In the genomic region with DNA sequence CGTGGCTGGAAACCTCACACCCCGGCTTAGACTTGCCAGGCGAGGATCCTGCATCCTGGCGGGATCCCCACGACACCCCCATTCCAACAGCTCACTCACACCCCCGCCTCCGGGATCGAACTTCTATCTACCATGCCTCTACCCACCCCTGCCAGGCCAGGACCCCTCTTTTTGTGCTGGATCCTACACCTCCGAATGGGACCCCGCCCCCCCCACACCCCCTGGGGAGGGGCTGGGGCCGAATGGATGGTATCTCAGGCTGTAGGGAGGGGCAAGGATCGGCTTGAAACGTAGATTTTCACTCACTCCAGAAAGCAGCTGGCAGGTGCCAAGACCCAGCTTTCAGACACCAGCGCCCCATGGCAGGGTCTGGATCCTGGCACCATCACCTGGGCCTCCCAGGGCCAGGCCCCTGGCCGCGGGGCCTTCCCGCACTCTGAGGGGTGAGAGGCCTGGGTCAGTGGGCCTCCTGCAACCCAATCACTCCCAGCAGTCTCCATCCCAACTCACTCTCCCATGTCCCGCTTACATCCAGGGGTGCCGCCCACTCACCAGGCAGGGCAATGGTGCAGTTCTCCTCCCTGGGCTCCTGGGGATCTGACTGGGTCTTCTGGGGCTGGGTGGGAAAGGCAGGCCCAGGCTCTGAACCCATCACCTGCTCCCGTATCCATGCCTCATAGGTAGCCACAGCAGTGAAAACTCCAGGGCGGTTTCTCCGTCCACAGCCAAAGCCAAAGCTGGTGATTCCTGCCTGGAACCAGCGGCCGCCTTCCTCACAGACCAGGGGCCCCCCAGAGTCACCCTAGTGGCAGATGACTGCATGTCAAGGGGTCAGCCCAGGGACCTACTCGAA, we compare ENCODE assay signal across 9 cellular contexts. TPM values are rescaled to one million over a fixed set of nuclear protein-coding genes. Genes with fewer than 3 reads are reported as not detected.
DNase-seq lines count a peak whose midpoint lies in the region; ATAC-seq, FAIRE-seq and TF ChIP-seq lines count a peak whose summit lies in the region.
"Had no signal": no experiment of that assay in that cellular context is flagged by ENCODE, and none has a peak within 500 bp of the region (broad histone marks: within the 10 kb centered on the region; RNA-seq: fewer than 3 reads in every experiment).

No MANE protein-coding gene starts in this region.

- no TSS peak for BruUV-seq in HepG2 (replicated peaks; lab: Mats Ljungman, UMichigan)

- H2AFZ ChIP-seq in HepG2 (ENCODE audit: low read length): no peak overlapping the region

- H3K4me3 ChIP-seq in HepG2 (replicated peaks in 1 of 3; ENCODE audit: insufficient read depth in 1 of 3, low read depth in 2 of 3, low read length in 3 of 3): peak overlapping the region in 1 of 3 experiments; percentile 74; a peak in 2 of 6 replicates
- peak overlapping the region; percentile 54 for H3K4me3 ChIP-seq in suprapubic skin

- H3K27ac ChIP-seq in HepG2 (ENCODE audit: extremely low read length, insufficient read depth, low read length): no peak overlapping the region
- peak overlapping the region; percentile 80 for H3K27ac ChIP-seq in suprapubic skin

- peak overlapping the region; percentile 67 for H3K27ac Mint-ChIP-seq in activated CD4-positive, alpha-beta T cell treated with anti-CD3 and anti-CD28 coated beads, Interleukin-2, amount 10 ng/mL, durations not matched to agents 24 days and 14 days
- peak overlapping the region; percentile 61 for H3K27ac Mint-ChIP-seq in activated T-helper 17 cell treated with anti-CD3 and anti-CD28 coated beads, Interleukin-2, amount 50 U/mL, for 72 hours

- H3K4me1 ChIP-seq in HepG2 (ENCODE audit: insufficient read depth, low read length): peaks cover 62% of the 10 kb centered on the region
- H3K4me1 ChIP-seq in suprapubic skin: peaks cover 46% of the 10 kb centered on the region

- peak overlapping the region; percentile 53 for H3K4me3 Mint-ChIP-seq in activated CD4-positive, alpha-beta T cell treated with anti-CD3 and anti-CD28 coated beads, Interleukin-2, amount 10 ng/mL, durations not matched to agents 24 days and 14 days
- peak overlapping the region; percentile 67 for H3K4me3 Mint-ChIP-seq in activated T-helper 17 cell treated with anti-CD3 and anti-CD28 coated beads, Interleukin-2, amount 50 U/mL, for 72 hours

- TF ChIP-seq RAD21 in HepG2 (CRISPR knock-in tag; IDR thresholded peaks at IDR 0.05): no peak

- no peak for DNase-seq in activated CD4-positive, alpha-beta T cell treated with anti-CD3 and anti-CD28 coated beads, Interleukin-2, amount 10 ng/mL, durations not matched to agents 24 days and 14 days
- no peak for DNase-seq in activated CD4-positive, alpha-beta T cell treated with anti-CD3 and anti-CD28 coated beads, Interleukin-2, amount 50 U/mL, for 1 hour
- DNase-seq in HepG2 (ENCODE audit: low spot score): no peak
- no peak for DNase-seq in suprapubic skin (ENCODE audit: low spot score in 2 of 2)
- DNase-seq in HCEC 1CT: no peak
- no peak for DNase-seq in CD1c-positive myeloid dendritic cell (ENCODE audit: extremely low spot score)

- ATAC-seq in activated T-helper 17 cell treated with anti-CD3 and anti-CD28 coated beads, Interleukin-2, amount 50 U/mL, for 72 hours (replicated peaks): no peak
- ATAC-seq in HepG2 (no peak), GM19395 (IDR thresholded peaks at IDR 0.05; ENCODE audit: unreplicated experiment) (no peak)

- no peaks in the 10 kb centered on the region for H3K79me2 ChIP-seq in HepG2 (ENCODE audit: insufficient read depth, low read length)

- H3K4me1 Mint-ChIP-seq in activated CD4-positive, alpha-beta T cell treated with anti-CD3 and anti-CD28 coated beads, Interleukin-2, amount 10 ng/mL, durations not matched to agents 24 days and 14 days: peaks cover 10% of the 10 kb centered on the region
- H3K4me1 Mint-ChIP-seq in activated T-helper 17 cell treated with anti-CD3 and anti-CD28 coated beads, Interleukin-2, amount 50 U/mL, for 72 hours: peaks cover 7% of the 10 kb centered on the region

- H3K4me2 ChIP-seq in HepG2 (ENCODE audit: low read depth, low read length): peak overlapping the region; percentile 80

- CTCF ChIA-PET in HepG2 (lab: Yijun Ruan, JAX; ENCODE audit: low intra/inter-chr PET ratio, low total read pairs): interaction anchor here (1.2 to 1.9 kb wide), 2 partner anchors 38 to 118 kb away, joined by 3 to 9 read pairs; no protein-coding TSS in a partner anchor

- H3K9me3 Mint-ChIP-seq in activated CD4-positive, alpha-beta T cell treated with anti-CD3 and anti-CD28 coated beads, Interleukin-2, amount 10 ng/mL, durations not matched to agents 24 days and 14 days: no peaks in the 10 kb centered on the region
- no peaks in the 10 kb centered on the region for H3K9me3 Mint-ChIP-seq in activated T-helper 17 cell treated with anti-CD3 and anti-CD28 coated beads, Interleukin-2, amount 50 U/mL, for 72 hours
- H3K9me3 Mint-ChIP-seq: activated naive CD4-positive, alpha-beta T cell treated with anti-CD3 and anti-CD28 coated beads, Interleukin-2, amount 50 U/mL, for 72 hours had no signal

- 74% methylated on average over 21 of the region's 25 CpGs for WGBS in HepG2 (ENCODE audit: low lambda C conversion rate)
- WGBS in suprapubic skin: 86% methylated on average over 15 of the region's 25 CpGs

- no peak for FAIRE-seq in HepG2 (lab: Jason Lieb, UNC)

- H3K36me3 ChIP-seq in HepG2 (replicated peaks in 1 of 2; ENCODE audit: control insufficient read depth in 1 of 2, insufficient read depth in 2 of 2, low read length in 2 of 2): no peaks in the 10 kb centered on the region
- no peaks in the 10 kb centered on the region for H3K36me3 ChIP-seq in suprapubic skin

- H4K20me1 ChIP-seq in HepG2 (ENCODE audit: insufficient read depth, low read length): no peaks in the 10 kb centered on the region

- peaks cover 4% of the 10 kb centered on the region for H3K27me3 Mint-ChIP-seq in activated CD4-positive, alpha-beta T cell treated with anti-CD3 and anti-CD28 coated beads, Interleukin-2, amount 10 ng/mL, durations not matched to agents 24 days and 14 days
- no peaks in the 10 kb centered on the region for H3K27me3 Mint-ChIP-seq in activated T-helper 17 cell treated with anti-CD3 and anti-CD28 coated beads, Interleukin-2, amount 50 U/mL, for 72 hours

- TF ChIP-seq POLR2A in HepG2 (IDR thresholded peaks at IDR 0.05; ENCODE audit: insufficient read depth in 1 of 2, low read depth in 2 of 2, low read length in 2 of 2) (no peak), suprapubic skin (IDR thresholded peaks at IDR 0.05) (no peak)

- TF ChIP-seq CTCF in HepG2 (CRISPR knock-in tag; IDR thresholded peaks at IDR 0.05): peak; percentile 12; the same call in 1 of the 2 replicates
- no peak for TF ChIP-seq CTCF in suprapubic skin (IDR thresholded peaks at IDR 0.05)

- TF ChIP-seq EP300 in HepG2 (IDR thresholded peaks at IDR 0.05; ENCODE audit: low read depth in 2 of 2, low read length in 2 of 2) (no peak), HepG2 (CRISPR knock-in tag; IDR thresholded peaks at IDR 0.05; ENCODE audit: borderline replicate concordance) (no peak), suprapubic skin (IDR thresholded peaks at IDR 0.05) (no peak)

- H3K9ac ChIP-seq in HepG2 (ENCODE audit: insufficient read depth, low read depth, low read length): peak overlapping the region; percentile 66; the same call in 1 of the 2 replicates

- intact Hi-C loops in activated CD4-positive, alpha-beta T cell treated with anti-CD3 and anti-CD28 coated beads, Interleukin-2, amount 10 ng/mL, durations not matched to agents 24 days and 14 days (cut with micrococcal nuclease): loop anchor here (5.0 kb wide), 2 partner anchors 36 to 146 kb away; partner anchors contain the start of gene BCKDK
- intact Hi-C loops in HepG2 (cut with micrococcal nuclease; ENCODE audit: unreplicated experiment): loop anchor here (2.0 to 10.0 kb wide), 3 partner anchors 38 to 188 kb away; partner anchors contain the start of gene SETD1A

- POLR2A ChIA-PET in HepG2 (lab: Yijun Ruan, JAX): interaction anchor here (0.6 to 11.4 kb wide), 19 partner anchors 9 to 365 kb away, joined by 3 to 275 read pairs (median 11); partner anchors contain the start of genes ARMC5, FUS, HSD3B7 and KAT8

- H3K27me3 ChIP-seq in HepG2 (ENCODE audit: control insufficient read depth in 1 of 2, insufficient read depth in 2 of 2, low read length in 2 of 2) (peaks cover 0 to 23% of the 10 kb centered on the region in 2 experiments; a peak in 4 of 5 replicates), suprapubic skin (peaks cover 2% of the 10 kb centered on the region)

- no peaks in the 10 kb centered on the region for H3K36me3 Mint-ChIP-seq in activated CD4-positive, alpha-beta T cell treated with anti-CD3 and anti-CD28 coated beads, Interleukin-2, amount 10 ng/mL, durations not matched to agents 24 days and 14 days (ENCODE audit: low read depth)
- H3K36me3 Mint-ChIP-seq in activated T-helper 17 cell treated with anti-CD3 and anti-CD28 coated beads, Interleukin-2, amount 50 U/mL, for 72 hours (ENCODE audit: low read depth): no peaks in the 10 kb centered on the region
- H3K36me3 Mint-ChIP-seq: activated naive CD4-positive, alpha-beta T cell treated with anti-CD3 and anti-CD28 coated beads, Interleukin-2, amount 50 U/mL, for 72 hours had no signal

- in situ Hi-C loops in HepG2 (cut with HindIII; ENCODE audit: extremely low pct_ligation_motif_present, low pct_unique_long_range_greater_than_20kb): no loop called here

- no peaks in the 10 kb centered on the region for H3K9me3 ChIP-seq in HepG2 (ENCODE audit: low read length)
- no peaks in the 10 kb centered on the region for H3K9me3 ChIP-seq in suprapubic skin

RNA-seq across cellular contexts. Expression of gene PRSS36, which starts 6.6 kb away (rescaled TPM):
- total RNA-seq in activated CD4-positive, alpha-beta T cell treated with anti-CD3 and anti-CD28 coated beads, Interleukin-2, amount 10 ng/mL, durations not matched to agents 24 days and 14 days: 0.33 and 0.59 TPM in 2 replicates
- 1 to 10 TPM; 1.1 TPM for total RNA-seq in activated T-helper 17 cell treated with anti-CD3 and anti-CD28 coated beads, Interleukin-2, amount 50 U/mL, for 72 hours
- total RNA-seq in HepG2 (2016; rRNA removed; fragmentation: Illumina TruSeq; extraction: Trizol) (1.1 and 1.5 TPM in 2 replicates), suprapubic skin (10 to 100 TPM in 2 of 4 donors, 1 to 10 TPM in 2; 2.2 to 17.8 (median 8.4) TPM)
- 2.5 and 3.6 TPM in 2 replicates for total RNA-seq in HepG2 (2016; cell fraction: cytosol; rRNA removed; fragmentation: Illumina TruSeq; extraction: Trizol; ENCODE audit: low read depth)
- total RNA-seq in HepG2 (2016; cell fraction: insoluble cytoplasmic fraction; rRNA removed; fragmentation: Illumina TruSeq; extraction: Trizol): 0.79 and 2.2 TPM in 2 replicates
- total RNA-seq in HepG2 (2016; cell fraction: membrane; rRNA removed; fragmentation: Illumina TruSeq; extraction: Trizol): 3.2 and 4.8 TPM in 2 replicates
- 1.1 and 1.8 TPM in 2 replicates for total RNA-seq in HepG2 (2016; cell fraction: nucleus; rRNA removed; fragmentation: Illumina TruSeq; extraction: Trizol)
- polyA plus RNA-seq in HepG2 (2011; rRNA removed): 2.1 and 2.7 TPM in 2 replicates
- 0.95 and 2.1 TPM in 2 replicates for polyA plus RNA-seq in HepG2 (2011; cell fraction: cytosol; rRNA removed)
- polyA plus RNA-seq in HepG2 (2011; cell fraction: nucleus; rRNA removed): 1.9 and 2.8 TPM in 2 replicates
- polyA plus RNA-seq in HepG2 (2012): 0.71 and 1.5 TPM in 2 replicates
- 2.1 and 2.2 TPM in 2 replicates for polyA plus RNA-seq in HepG2 (2016; cell fraction: cytosol; fragmentation: Illumina TruSeq; extraction: Trizol; ENCODE audit: low read depth)
- 2.1 and 2.5 TPM in 2 replicates for polyA plus RNA-seq in HepG2 (2016; cell fraction: insoluble cytoplasmic fraction; fragmentation: Illumina TruSeq; extraction: Trizol; ENCODE audit: low read depth)
- 0.93 and 4.0 TPM in 2 replicates for polyA plus RNA-seq in HepG2 (2016; cell fraction: membrane; fragmentation: Illumina TruSeq; extraction: Trizol; ENCODE audit: low read depth)
- 1.3 and 3.1 TPM in 2 replicates for polyA plus RNA-seq in HepG2 (2016; cell fraction: nucleus; fragmentation: Illumina TruSeq; extraction: Trizol; ENCODE audit: insufficient read depth, low read depth)
- 0.76 and 9.9 TPM in 2 replicates for polyA minus RNA-seq in HepG2 (2011; rRNA and poly(A)+ RNA removed; ENCODE audit: low replicate concordance)
- polyA minus RNA-seq in HepG2 (2011; cell fraction: cytosol; rRNA and poly(A)+ RNA removed): 0.20 and 0.44 TPM in 2 replicates
- 1.3 TPM in 1 of 2 replicates, not detected in the other for polyA minus RNA-seq in HepG2 (2011; cell fraction: nucleus; rRNA and poly(A)+ RNA removed)

RNA-seq across cellular contexts. Expression of gene PRSS8, which starts 7.7 kb away (rescaled TPM):
- total RNA-seq in activated CD4-positive, alpha-beta T cell treated with anti-CD3 and anti-CD28 coated beads, Interleukin-2, amount 10 ng/mL, durations not matched to agents 24 days and 14 days: not detected in 2 replicates
- not detected for total RNA-seq in activated T-helper 17 cell treated with anti-CD3 and anti-CD28 coated beads, Interleukin-2, amount 50 U/mL, for 72 hours
- total RNA-seq in HepG2 (2016; rRNA removed; fragmentation: Illumina TruSeq; extraction: Trizol) (1.2 and 2.6 TPM in 2 replicates), suprapubic skin (100 to 1,000 TPM in 3 of 4 donors, 10 to 100 TPM in 1; 46.3 to 168 (median 140) TPM)
- total RNA-seq in HepG2 (2016; cell fraction: cytosol; rRNA removed; fragmentation: Illumina TruSeq; extraction: Trizol; ENCODE audit: low read depth): 0.18 and 0.20 TPM in 2 replicates
- total RNA-seq in HepG2 (2016; cell fraction: insoluble cytoplasmic fraction; rRNA removed; fragmentation: Illumina TruSeq; extraction: Trizol): 1.4 and 2.9 TPM in 2 replicates
- total RNA-seq in HepG2 (2016; cell fraction: membrane; rRNA removed; fragmentation: Illumina TruSeq; extraction: Trizol): 0.65 and 0.99 TPM in 2 replicates
- total RNA-seq in HepG2 (2016; cell fraction: nucleus; rRNA removed; fragmentation: Illumina TruSeq; extraction: Trizol): 3.0 and 3.8 TPM in 2 replicates
- polyA plus RNA-seq in HepG2 (2011; rRNA removed): 7.2 and 20.0 TPM in 2 replicates
- polyA plus RNA-seq in HepG2 (2011; cell fraction: cytosol; rRNA removed): 11.2 and 11.7 TPM in 2 replicates
- 8.1 and 15.7 TPM in 2 replicates for polyA plus RNA-seq in HepG2 (2011; cell fraction: nucleus; rRNA removed)
- polyA plus RNA-seq in HepG2 (2012): 12.5 and 34.4 TPM in 2 replicates
- 0.41 and 0.50 TPM in 2 replicates for polyA plus RNA-seq in HepG2 (2016; cell fraction: cytosol; fragmentation: Illumina TruSeq; extraction: Trizol; ENCODE audit: low read depth)
- polyA plus RNA-seq in HepG2 (2016; cell fraction: insoluble cytoplasmic fraction; fragmentation: Illumina TruSeq; extraction: Trizol; ENCODE audit: low read depth): 1.6 and 1.8 TPM in 2 replicates
- 0.51 and 0.63 TPM in 2 replicates for polyA plus RNA-seq in HepG2 (2016; cell fraction: membrane; fragmentation: Illumina TruSeq; extraction: Trizol; ENCODE audit: low read depth)
- polyA plus RNA-seq in HepG2 (2016; cell fraction: nucleus; fragmentation: Illumina TruSeq; extraction: Trizol; ENCODE audit: insufficient read depth, low read depth): 6.6 and 8.0 TPM in 2 replicates
- 0.58 and 12.5 TPM in 2 replicates for polyA minus RNA-seq in HepG2 (2011; rRNA and poly(A)+ RNA removed; ENCODE audit: low replicate concordance)
- polyA minus RNA-seq in HepG2 (2011; cell fraction: cytosol; rRNA and poly(A)+ RNA removed): 5.5 and 9.5 TPM in 2 replicates
- polyA minus RNA-seq in HepG2 (2011; cell fraction: nucleus; rRNA and poly(A)+ RNA removed): 0.77 and 2.7 TPM in 2 replicates
- total RNA-seq: activated naive CD4-positive, alpha-beta T cell treated with anti-CD3 and anti-CD28 coated beads, Interleukin-2, amount 50 U/mL, for 72 hours had no signal

RNA-seq across cellular contexts. Expression of gene KAT8, which starts 25.8 kb away (rescaled TPM):
- total RNA-seq in activated CD4-positive, alpha-beta T cell treated with anti-CD3 and anti-CD28 coated beads, Interleukin-2, amount 10 ng/mL, durations not matched to agents 24 days and 14 days: 56.9 and 63.3 TPM in 2 replicates
- 10 to 100 TPM; 49.7 to 50.2 TPM for total RNA-seq in activated T-helper 17 cell treated with anti-CD3 and anti-CD28 coated beads, Interleukin-2, amount 50 U/mL, for 72 hours
- total RNA-seq in HepG2 (2016; rRNA removed; fragmentation: Illumina TruSeq; extraction: Trizol): 69.5 and 79.0 TPM in 2 replicates
- 35.7 and 36.8 TPM in 2 replicates for total RNA-seq in HepG2 (2016; cell fraction: cytosol; rRNA removed; fragmentation: Illumina TruSeq; extraction: Trizol; ENCODE audit: low read depth)
- total RNA-seq in HepG2 (2016; cell fraction: insoluble cytoplasmic fraction; rRNA removed; fragmentation: Illumina TruSeq; extraction: Trizol): 66.0 and 82.2 TPM in 2 replicates
- total RNA-seq in HepG2 (2016; cell fraction: membrane; rRNA removed; fragmentation: Illumina TruSeq; extraction: Trizol): 28.5 and 33.0 TPM in 2 replicates
- total RNA-seq in HepG2 (2016; cell fraction: nucleus; rRNA removed; fragmentation: Illumina TruSeq; extraction: Trizol): 42.9 and 51.1 TPM in 2 replicates
- polyA plus RNA-seq in HepG2 (2011; rRNA removed): 84.2 and 85.3 TPM in 2 replicates
- polyA plus RNA-seq in HepG2 (2011; cell fraction: cytosol; rRNA removed): 59.8 and 72.8 TPM in 2 replicates
- 112 and 113 TPM in 2 replicates for polyA plus RNA-seq in HepG2 (2011; cell fraction: nucleus; rRNA removed)
- 49.1 and 52.0 TPM in 2 replicates for polyA plus RNA-seq in HepG2 (2012)
- polyA plus RNA-seq in HepG2 (2016; cell fraction: cytosol; fragmentation: Illumina TruSeq; extraction: Trizol; ENCODE audit: low read depth): 5.9 and 6.1 TPM in 2 replicates
- 58.7 and 63.1 TPM in 2 replicates for polyA plus RNA-seq in HepG2 (2016; cell fraction: insoluble cytoplasmic fraction; fragmentation: Illumina TruSeq; extraction: Trizol; ENCODE audit: low read depth)
- polyA plus RNA-seq in HepG2 (2016; cell fraction: membrane; fragmentation: Illumina TruSeq; extraction: Trizol; ENCODE audit: low read depth): 13.2 and 14.8 TPM in 2 replicates
- polyA plus RNA-seq in HepG2 (2016; cell fraction: nucleus; fragmentation: Illumina TruSeq; extraction: Trizol; ENCODE audit: insufficient read depth, low read depth): 86.8 and 87.6 TPM in 2 replicates
- polyA minus RNA-seq in HepG2 (2011; rRNA and poly(A)+ RNA removed; ENCODE audit: low replicate concordance): 37.8 and 50.2 TPM in 2 replicates
- polyA minus RNA-seq in HepG2 (2011; cell fraction: cytosol; rRNA and poly(A)+ RNA removed): 25.3 and 26.2 TPM in 2 replicates
- 37.3 and 44.0 TPM in 2 replicates for polyA minus RNA-seq in HepG2 (2011; cell fraction: nucleus; rRNA and poly(A)+ RNA removed)
- 100 to 1,000 TPM in 1 of 4 donors, 10 to 100 TPM in 3; 62.3 to 100 (median 69.8) TPM for total RNA-seq in suprapubic skin

RNA-seq across cellular contexts. Expression of gene BCKDK, which starts 35.1 kb away (rescaled TPM):
- 44.3 and 44.9 TPM in 2 replicates for total RNA-seq in activated CD4-positive, alpha-beta T cell treated with anti-CD3 and anti-CD28 coated beads, Interleukin-2, amount 10 ng/mL, durations not matched to agents 24 days and 14 days
- total RNA-seq in activated T-helper 17 cell treated with anti-CD3 and anti-CD28 coated beads, Interleukin-2, amount 50 U/mL, for 72 hours: 10 to 100 TPM; 48.6 to 98.3 TPM
- total RNA-seq in HepG2 (2016; rRNA removed; fragmentation: Illumina TruSeq; extraction: Trizol): 24.9 and 25.2 TPM in 2 replicates
- total RNA-seq in HepG2 (2016; cell fraction: cytosol; rRNA removed; fragmentation: Illumina TruSeq; extraction: Trizol; ENCODE audit: low read depth): 25.2 and 38.0 TPM in 2 replicates
- total RNA-seq in HepG2 (2016; cell fraction: insoluble cytoplasmic fraction; rRNA removed; fragmentation: Illumina TruSeq; extraction: Trizol): 21.6 and 21.9 TPM in 2 replicates
- 42.8 and 61.6 TPM in 2 replicates for total RNA-seq in HepG2 (2016; cell fraction: membrane; rRNA removed; fragmentation: Illumina TruSeq; extraction: Trizol)
- total RNA-seq in HepG2 (2016; cell fraction: nucleus; rRNA removed; fragmentation: Illumina TruSeq; extraction: Trizol): 12.9 and 14.9 TPM in 2 replicates
- polyA plus RNA-seq in HepG2 (2011; rRNA removed): 42.6 and 54.2 TPM in 2 replicates
- polyA plus RNA-seq in HepG2 (2011; cell fraction: cytosol; rRNA removed): 29.2 and 38.9 TPM in 2 replicates
- 119 and 127 TPM in 2 replicates for polyA plus RNA-seq in HepG2 (2011; cell fraction: nucleus; rRNA removed)
- 36.4 and 39.6 TPM in 2 replicates for polyA plus RNA-seq in HepG2 (2012)
- 61.2 and 88.9 TPM in 2 replicates for polyA plus RNA-seq in HepG2 (2016; cell fraction: cytosol; fragmentation: Illumina TruSeq; extraction: Trizol; ENCODE audit: low read depth)
- 38.3 and 44.6 TPM in 2 replicates for polyA plus RNA-seq in HepG2 (2016; cell fraction: insoluble cytoplasmic fraction; fragmentation: Illumina TruSeq; extraction: Trizol; ENCODE audit: low read depth)
- polyA plus RNA-seq in HepG2 (2016; cell fraction: membrane; fragmentation: Illumina TruSeq; extraction: Trizol; ENCODE audit: low read depth): 82.3 and 100 TPM in 2 replicates
- polyA plus RNA-seq in HepG2 (2016; cell fraction: nucleus; fragmentation: Illumina TruSeq; extraction: Trizol; ENCODE audit: insufficient read depth, low read depth): 34.1 and 38.8 TPM in 2 replicates
- 34.7 and 50.5 TPM in 2 replicates for polyA minus RNA-seq in HepG2 (2011; rRNA and poly(A)+ RNA removed; ENCODE audit: low replicate concordance)
- 23.9 and 34.2 TPM in 2 replicates for polyA minus RNA-seq in HepG2 (2011; cell fraction: cytosol; rRNA and poly(A)+ RNA removed)
- 25.6 and 37.4 TPM in 2 replicates for polyA minus RNA-seq in HepG2 (2011; cell fraction: nucleus; rRNA and poly(A)+ RNA removed)
- total RNA-seq in suprapubic skin: 10 to 100 TPM; 51.0 to 63.2 (median 58.2) TPM

RNA-seq across cellular contexts. Expression of gene FUS, which starts 36.7 kb away (rescaled TPM):
- 936 and 955 TPM in 2 replicates for total RNA-seq in activated CD4-positive, alpha-beta T cell treated with anti-CD3 and anti-CD28 coated beads, Interleukin-2, amount 10 ng/mL, durations not matched to agents 24 days and 14 days
- 100 to 1,000 TPM; 425 to 686 TPM for total RNA-seq in activated T-helper 17 cell treated with anti-CD3 and anti-CD28 coated beads, Interleukin-2, amount 50 U/mL, for 72 hours
- total RNA-seq in HepG2 (2016; rRNA removed; fragmentation: Illumina TruSeq; extraction: Trizol) (64.8 and 68.1 TPM in 2 replicates), suprapubic skin (100 to 1,000 TPM in 1 of 4 donors, 10 to 100 TPM in 3; 52.5 to 121 (median 58.9) TPM)
- 132 and 135 TPM in 2 replicates for total RNA-seq in HepG2 (2016; cell fraction: cytosol; rRNA removed; fragmentation: Illumina TruSeq; extraction: Trizol; ENCODE audit: low read depth)
- 65.7 and 69.2 TPM in 2 replicates for total RNA-seq in HepG2 (2016; cell fraction: insoluble cytoplasmic fraction; rRNA removed; fragmentation: Illumina TruSeq; extraction: Trizol)
- total RNA-seq in HepG2 (2016; cell fraction: membrane; rRNA removed; fragmentation: Illumina TruSeq; extraction: Trizol): 107 and 110 TPM in 2 replicates
- total RNA-seq in HepG2 (2016; cell fraction: nucleus; rRNA removed; fragmentation: Illumina TruSeq; extraction: Trizol): 164 and 176 TPM in 2 replicates
- 168 and 176 TPM in 2 replicates for polyA plus RNA-seq in HepG2 (2011; rRNA removed)
- polyA plus RNA-seq in HepG2 (2011; cell fraction: cytosol; rRNA removed): 81.1 and 83.9 TPM in 2 replicates
- polyA plus RNA-seq in HepG2 (2011; cell fraction: nucleus; rRNA removed): 401 and 461 TPM in 2 replicates
- 485 and 576 TPM in 2 replicates for polyA plus RNA-seq in HepG2 (2012)
- 70.9 and 79.9 TPM in 2 replicates for polyA plus RNA-seq in HepG2 (2016; cell fraction: cytosol; fragmentation: Illumina TruSeq; extraction: Trizol; ENCODE audit: low read depth)
- 475 and 565 TPM in 2 replicates for polyA plus RNA-seq in HepG2 (2016; cell fraction: insoluble cytoplasmic fraction; fragmentation: Illumina TruSeq; extraction: Trizol; ENCODE audit: low read depth)
- polyA plus RNA-seq in HepG2 (2016; cell fraction: membrane; fragmentation: Illumina TruSeq; extraction: Trizol; ENCODE audit: low read depth): 78.4 and 96.5 TPM in 2 replicates
- 1,051 and 1,103 TPM in 2 replicates for polyA plus RNA-seq in HepG2 (2016; cell fraction: nucleus; fragmentation: Illumina TruSeq; extraction: Trizol; ENCODE audit: insufficient read depth, low read depth)
- 149 and 213 TPM in 2 replicates for polyA minus RNA-seq in HepG2 (2011; rRNA and poly(A)+ RNA removed; ENCODE audit: low replicate concordance)
- polyA minus RNA-seq in HepG2 (2011; cell fraction: cytosol; rRNA and poly(A)+ RNA removed): 117 and 135 TPM in 2 replicates
- polyA minus RNA-seq in HepG2 (2011; cell fraction: nucleus; rRNA and poly(A)+ RNA removed): 379 and 413 TPM in 2 replicates

Comparison
In these comparisons a context has a peak if more than half of its experiments do, and no peak if none do; other contexts are left out.
1. RNA of gene PRSS8, which starts 7.7 kb away (total RNA-seq): 46.3 to 168 TPM in suprapubic skin; 0.18 to 3.8 TPM in HepG2, not detected in activated T-helper 17 cell treated with anti-CD3 and anti-CD28 coated beads, Interleukin-2, amount 50 U/mL, for 72 hours and not detected in activated CD4-positive, alpha-beta T cell treated with anti-CD3 and anti-CD28 coated beads, Interleukin-2, amount 10 ng/mL, durations not matched to agents 24 days and 14 days; every median in the first group is over 4 times any median in the second.